8 cellular contexts compared by ENCODE assay signal in genomic region chr21:34888569-34889286, GRCh38.
DNase-seq lines count a peak whose midpoint lies in the region; ATAC-seq and TF ChIP-seq lines count a peak whose summit lies in the region.

No MANE protein-coding gene starts in this region.

- no peak for TF ChIP-seq CTCF in GM10266 (IDR thresholded peaks at IDR 0.05; ENCODE audit: control insufficient read depth, insufficient read depth, low read depth, missing control alignments)
- TF ChIP-seq CTCF in upper lobe of left lung (IDR thresholded peaks at IDR 0.05) = peak in 3 of 6 experiments; percentile 19 to 36 (median 30)

- H3K4me3 Mint-ChIP-seq in activated naive CD8-positive, alpha-beta T cell treated with anti-CD3 and anti-CD28 coated beads, Interleukin-2, amount 10 ng/mL, durations not matched to agents 7 days and 5 days = peak overlapping the region; percentile 93

- peak overlapping the region; percentile 61 to 92 (median 66) for H3K4me3 ChIP-seq in upper lobe of left lung

- peaks cover 22% of the 10 kb centered on the region for H3K4me1 Mint-ChIP-seq in activated naive CD8-positive, alpha-beta T cell treated with anti-CD3 and anti-CD28 coated beads, Interleukin-2, amount 10 ng/mL, durations not matched to agents 7 days and 5 days

- no peaks in the 10 kb centered on the region for H3K9me3 ChIP-seq in upper lobe of left lung

- POLR2A ChIA-PET in activated naive CD8-positive, alpha-beta T cell treated with anti-CD3 and anti-CD28 coated beads, Interleukin-2, amount 10 ng/mL, durations not matched to agents 7 days and 5 days (lab: Charles Lee) = interaction anchor here (0.5 to 2.5 kb wide), 13 partner anchors 21 to 333 kb away, joined by 3 to 20 read pairs (median 5); partner anchors contain the start of gene RUNX1

- no peaks in the 10 kb centered on the region for H3K36me3 ChIP-seq in upper lobe of left lung

- peak; percentile 47 for ATAC-seq in HG02623 (IDR thresholded peaks at IDR 0.05; ENCODE audit: unreplicated experiment)
- ATAC-seq in activated naive CD8-positive, alpha-beta T cell treated with anti-CD3 and anti-CD28 coated beads, Interleukin-2, amount 10 ng/mL, durations not matched to agents 7 days and 5 days (ENCODE audit: low read depth) = peak; percentile 62
- peak; percentile 81 to 90 for ATAC-seq in upper lobe of left lung (ENCODE audit: low FRiP score in 2 of 2)

- peaks cover 9 to 41% (median 18%) of the 10 kb centered on the region in 4 donors for H3K4me1 ChIP-seq in upper lobe of left lung

- peak in 3 of 4 donors; percentile 27 to 64 (median 48) for TF ChIP-seq EP300 in upper lobe of left lung (IDR thresholded peaks at IDR 0.05)

- peak; percentile 92 for DNase-seq in GM10266 (ENCODE audit: extremely low spot score)
- peak; percentile 88 for DNase-seq in NCI-H1092 treated with DMSO at 0.1 percent for 48 hours (lab: John Stamatoyannopoulos, UW)
- peak; percentile 86 for DNase-seq in SKM-1 (lab: John Stamatoyannopoulos, UW; ENCODE audit: unreplicated experiment)
- peak; percentile 86 for DNase-seq in activated naive CD8-positive, alpha-beta T cell treated with anti-CD3 and anti-CD28 coated beads, Interleukin-2, amount 10 ng/mL, durations not matched to agents 7 days and 5 days
- peak; percentile 96 for DNase-seq in cardiac septum (ENCODE audit: low spot score)
- peak; percentile 78 for DNase-seq in pons (ENCODE audit: low spot score)
- DNase-seq in upper lobe of left lung = peak; percentile 98

- H3K27ac ChIP-seq in upper lobe of left lung = peak overlapping the region; percentile 93 to 98 (median 94)

- intact Hi-C loops in cardiac septum (cut with DNase I) = loop anchor here (2.0 to 10.0 kb wide), 6 partner anchors 141 to 1046 kb away; no protein-coding TSS in a partner anchor

- peak overlapping the region; percentile 94 for H3K27ac Mint-ChIP-seq in activated naive CD8-positive, alpha-beta T cell treated with anti-CD3 and anti-CD28 coated beads, Interleukin-2, amount 10 ng/mL, durations not matched to agents 7 days and 5 days

- peaks cover 21% of the 10 kb centered on the region for H3K27me3 Mint-ChIP-seq in activated naive CD8-positive, alpha-beta T cell treated with anti-CD3 and anti-CD28 coated beads, Interleukin-2, amount 10 ng/mL, durations not matched to agents 7 days and 5 days

- peaks cover 0 to 7% (median 5%) of the 10 kb centered on the region in 4 donors for H3K27me3 ChIP-seq in upper lobe of left lung

- 0 to 1% methylated on average over 14 to 32 of the region's 92 CpGs for WGBS in upper lobe of left lung, 2 donors

- no peaks in the 10 kb centered on the region for H3K36me3 Mint-ChIP-seq in activated naive CD8-positive, alpha-beta T cell treated with anti-CD3 and anti-CD28 coated beads, Interleukin-2, amount 10 ng/mL, durations not matched to agents 7 days and 5 days

- TF ChIP-seq POLR2A in upper lobe of left lung (IDR thresholded peaks at IDR 0.05) = peak; percentile 43 to 98 (median 96)

- no peaks in the 10 kb centered on the region for H3K9me3 Mint-ChIP-seq in activated naive CD8-positive, alpha-beta T cell treated with anti-CD3 and anti-CD28 coated beads, Interleukin-2, amount 10 ng/mL, durations not matched to agents 7 days and 5 days

Comparison
In these comparisons a context has a peak if more than half of its experiments do, and no peak if none do; other contexts are left out.
1. Peak in every context shown above with its lines: DNase-seq, ATAC-seq, H3K4me3 ChIP-seq and H3K27ac ChIP-seq.